8 cellular contexts compared by ENCODE assay signal in the genomic region with DNA sequence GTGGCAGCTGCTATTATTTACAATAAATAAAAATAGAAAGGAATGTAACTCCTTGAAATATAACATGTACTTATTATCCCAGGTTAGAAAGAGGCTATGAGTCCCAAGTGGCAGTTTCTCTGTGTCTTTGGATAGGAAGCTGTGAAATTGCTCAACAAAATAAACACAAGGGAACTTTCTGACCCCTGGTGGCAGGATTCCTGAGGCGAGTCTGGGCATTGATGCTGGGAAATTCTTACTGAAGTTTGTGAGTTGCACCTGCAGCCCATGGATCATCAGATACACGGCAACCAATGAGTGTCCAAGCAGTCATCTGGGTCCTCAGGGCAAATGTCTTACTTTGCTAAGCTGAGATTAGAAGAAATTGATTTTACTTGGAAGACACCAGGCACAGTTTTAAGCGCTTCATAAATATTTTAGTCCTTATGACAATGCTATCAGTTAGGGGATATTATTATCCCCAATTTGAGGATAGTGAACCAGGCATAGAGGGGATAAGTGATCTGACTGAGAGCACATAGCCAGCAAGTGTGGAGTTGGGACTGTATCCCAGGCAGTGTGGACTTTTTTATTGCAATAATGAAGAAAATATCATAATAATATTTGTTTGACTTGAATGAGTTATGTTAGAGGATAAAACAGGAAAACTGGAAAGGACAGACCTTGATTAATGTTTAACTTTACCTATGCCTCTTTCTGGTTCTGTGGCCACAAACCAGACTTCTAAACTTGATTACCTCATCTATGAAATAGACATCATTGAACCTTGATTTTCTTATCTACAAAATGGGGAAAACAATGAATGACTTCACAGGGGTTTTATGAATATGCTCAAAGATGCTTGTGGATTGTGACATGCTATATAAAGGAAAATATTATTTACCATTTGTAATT.
DNase-seq lines count a peak whose midpoint lies in the region; ATAC-seq and TF ChIP-seq lines count a peak whose summit lies in the region.

No MANE protein-coding gene starts in this region.

- H3K27me3 Mint-ChIP-seq in stimulated activated naive CD8-positive, alpha-beta T cell treated with anti-CD3 and anti-CD28 coated beads, Interleukin-15, amount 100 ng/mL, for 72 hours, result no peaks in the 10 kb centered on the region
- no peaks in the 10 kb centered on the region for H3K27me3 Mint-ChIP-seq in activated CD4-positive, alpha-beta T cell treated with anti-CD3 and anti-CD28 coated beads, Interleukin-2, amount 10 ng/mL, durations not matched to agents 24 days and 14 days
- H3K27me3 Mint-ChIP-seq in naive thymus-derived CD8-positive, alpha-beta T cell, result peaks cover 0 to 4% (median 0%) of the 10 kb centered on the region in 5 donors

- H3K9me3 Mint-ChIP-seq in stimulated activated naive CD8-positive, alpha-beta T cell treated with anti-CD3 and anti-CD28 coated beads, Interleukin-15, amount 100 ng/mL, for 72 hours, result peaks cover 0 to 4% of the 10 kb centered on the region in 2 donors
- no peaks in the 10 kb centered on the region for H3K9me3 Mint-ChIP-seq in activated CD4-positive, alpha-beta T cell treated with anti-CD3 and anti-CD28 coated beads, Interleukin-2, amount 10 ng/mL, durations not matched to agents 24 days and 14 days
- no peaks in the 10 kb centered on the region for H3K9me3 Mint-ChIP-seq in naive thymus-derived CD8-positive, alpha-beta T cell

- H3K9me2 ChIP-seq in OCI-LY7 (ENCODE audit: insufficient read depth, low read length), result no peaks in the 10 kb centered on the region

- H3K23ac ChIP-seq in trophoblast cell (ENCODE audit: low read length), result no peak overlapping the region

- H4K8ac ChIP-seq in trophoblast cell (ENCODE audit: low read depth, low read length), result no peak overlapping the region

- H3K4me1 ChIP-seq in OCI-LY7 (ENCODE audit: insufficient read depth, low read length, poor library complexity, severe bottlenecking) (no peaks in the 10 kb centered on the region), trophoblast cell (ENCODE audit: control insufficient read depth in 1 of 2, insufficient read depth in 2 of 2, low read length in 2 of 2) (no peaks in the 10 kb centered on the region)

- H3K27ac ChIP-seq in OCI-LY7 (ENCODE audit: low read depth, low read length, poor library complexity, severe bottlenecking) (no peak overlapping the region), trophoblast cell (ENCODE audit: low read depth, low read length) (no peak overlapping the region)

- H3K4me3 Mint-ChIP-seq in stimulated activated naive CD8-positive, alpha-beta T cell treated with anti-CD3 and anti-CD28 coated beads, Interleukin-15, amount 100 ng/mL, for 72 hours, result no peak overlapping the region
- no peak overlapping the region for H3K4me3 Mint-ChIP-seq in activated CD4-positive, alpha-beta T cell treated with anti-CD3 and anti-CD28 coated beads, Interleukin-2, amount 10 ng/mL, durations not matched to agents 24 days and 14 days
- no peak overlapping the region for H3K4me3 Mint-ChIP-seq in naive thymus-derived CD8-positive, alpha-beta T cell

- intact Hi-C loops in OCI-LY7 (cut with micrococcal nuclease; ENCODE audit: unreplicated experiment), result no loop called here
- intact Hi-C loops in activated CD4-positive, alpha-beta T cell treated with anti-CD3 and anti-CD28 coated beads, Interleukin-2, amount 10 ng/mL, durations not matched to agents 24 days and 14 days (cut with micrococcal nuclease), result no loop called here

- H3K36me3 ChIP-seq in OCI-LY7 (ENCODE audit: insufficient read depth, low read length), result no peaks in the 10 kb centered on the region
- H3K36me3 ChIP-seq in trophoblast cell (ENCODE audit: control insufficient read depth in 1 of 2, insufficient read depth in 2 of 2, low read length in 2 of 2), result no peaks in the 10 kb centered on the region

- H3K36me3 Mint-ChIP-seq in activated CD4-positive, alpha-beta T cell treated with anti-CD3 and anti-CD28 coated beads, Interleukin-2, amount 10 ng/mL, durations not matched to agents 24 days and 14 days (ENCODE audit: low read depth), result no peaks in the 10 kb centered on the region
- no peaks in the 10 kb centered on the region for H3K36me3 Mint-ChIP-seq in naive thymus-derived CD8-positive, alpha-beta T cell

- no peak overlapping the region for H3K4ac ChIP-seq in trophoblast cell (ENCODE audit: low read depth, low read length)

- no peaks in the 10 kb centered on the region for H3K27me3 ChIP-seq in trophoblast cell (ENCODE audit: insufficient read depth, low read length)

- no peak overlapping the region for H2AK5ac ChIP-seq in trophoblast cell (ENCODE audit: low read length)

- H3K79me1 ChIP-seq in trophoblast cell (ENCODE audit: low read length), result no peaks in the 10 kb centered on the region

- H3K9me3 ChIP-seq in OCI-LY7 (ENCODE audit: low read length), result no peaks in the 10 kb centered on the region
- no peaks in the 10 kb centered on the region for H3K9me3 ChIP-seq in trophoblast cell (ENCODE audit: insufficient read depth, low read depth, low read length)

- no peak overlapping the region for H3K9ac ChIP-seq in trophoblast cell (ENCODE audit: low read length)

- no peak overlapping the region for H4K91ac ChIP-seq in trophoblast cell (ENCODE audit: low read depth, low read length)

- CTCF ChIA-PET in OCI-LY7 (lab: Charles Lee; ENCODE audit: unreplicated experiment), result no interaction called here

- no peak overlapping the region for H3K18ac ChIP-seq in trophoblast cell (ENCODE audit: low read length)

- DNase-seq in NCI-H748 (lab: John Stamatoyannopoulos, UW; ENCODE audit: unreplicated experiment) (peak; percentile 60), NCI-H748 treated with DMSO at 0.1 percent for 48 hours (lab: John Stamatoyannopoulos, UW) (no peak), OCI-LY7 (ENCODE audit: low spot score) (peak; percentile 4), fibroblast of mammary gland (ENCODE audit: low read depth) (peak; percentile 41), trophoblast cell (peak; percentile 69 to 74)
- DNase-seq in stimulated activated naive CD8-positive, alpha-beta T cell treated with anti-CD3 and anti-CD28 coated beads, Interleukin-15, amount 100 ng/mL, for 72 hours, result no peak
- DNase-seq in activated CD4-positive, alpha-beta T cell treated with anti-CD3 and anti-CD28 coated beads, Interleukin-2, amount 10 ng/mL, durations not matched to agents 24 days and 14 days, result no peak
- DNase-seq in naive thymus-derived CD8-positive, alpha-beta T cell, result no peak

- H2BK120ac ChIP-seq in trophoblast cell (ENCODE audit: insufficient read depth, low read length, poor library complexity), result no peak overlapping the region

- H3K4me3 ChIP-seq in OCI-LY7 (ENCODE audit: low read depth, low read length, poor library complexity, severe bottlenecking) (no peak overlapping the region), fibroblast of mammary gland (ENCODE audit: control insufficient read depth, low read depth, low read length) (no peak overlapping the region), trophoblast cell (ENCODE audit: low read depth, low read length) (no peak overlapping the region)

- H4K12ac ChIP-seq in trophoblast cell (ENCODE audit: low read depth, low read length), result no peak overlapping the region

- POLR2A ChIA-PET in OCI-LY7 (lab: Charles Lee), result interaction anchor here (0.6 kb wide), 1 partner anchor 328 kb away, joined by 6 read pairs; no protein-coding TSS in a partner anchor
- POLR2A ChIA-PET in naive thymus-derived CD8-positive, alpha-beta T cell (lab: Charles Lee), result no interaction called here

- H3K4me2 ChIP-seq in OCI-LY7 (ENCODE audit: low read length) (no peak overlapping the region), trophoblast cell (ENCODE audit: low read length) (no peak overlapping the region)

- no peaks in the 10 kb centered on the region for H3K79me2 ChIP-seq in OCI-LY7 (ENCODE audit: insufficient read depth, low read depth, low read length)
- H3K79me2 ChIP-seq in trophoblast cell (ENCODE audit: control insufficient read depth, insufficient read depth, low read length, poor library complexity), result no peaks in the 10 kb centered on the region

- no peak overlapping the region for H2BK12ac ChIP-seq in trophoblast cell (ENCODE audit: low read length)

- no CpG with 5 or more reads among the region's 3 CpGs for WGBS in trophoblast cell (ENCODE audit: extremely low coverage, insufficient coverage, insufficient read length)

- no peak for ATAC-seq in stimulated activated naive CD8-positive, alpha-beta T cell treated with anti-CD3 and anti-CD28 coated beads, Interleukin-15, amount 100 ng/mL, for 72 hours
- no peak for ATAC-seq in naive thymus-derived CD8-positive, alpha-beta T cell

- H3K27ac Mint-ChIP-seq in stimulated activated naive CD8-positive, alpha-beta T cell treated with anti-CD3 and anti-CD28 coated beads, Interleukin-15, amount 100 ng/mL, for 72 hours, result no peak overlapping the region
- H3K27ac Mint-ChIP-seq in activated CD4-positive, alpha-beta T cell treated with anti-CD3 and anti-CD28 coated beads, Interleukin-2, amount 10 ng/mL, durations not matched to agents 24 days and 14 days, result no peak overlapping the region
- H3K27ac Mint-ChIP-seq in naive thymus-derived CD8-positive, alpha-beta T cell, result no peak overlapping the region

- BruUV-seq in OCI-LY7 (replicated peaks; lab: Mats Ljungman, UMichigan), result no TSS peak

- no peak overlapping the region for H3K14ac ChIP-seq in trophoblast cell (ENCODE audit: low read length)

- no peak overlapping the region for H2BK5ac ChIP-seq in trophoblast cell (ENCODE audit: low read depth, low read length, poor library complexity)

- TF ChIP-seq CTCF in OCI-LY7 (conservative IDR thresholded peaks at IDR 0.05; ENCODE audit: low read length) (peak; percentile 66), fibroblast of mammary gland (conservative IDR thresholded peaks at IDR 0.05; ENCODE audit: control insufficient read depth, insufficient read depth, low read depth, low read length) (peak; percentile 56)

- H2AFZ ChIP-seq in OCI-LY7 (ENCODE audit: low read length) (no peak overlapping the region), trophoblast cell (ENCODE audit: insufficient read depth, low read length, poor library complexity) (no peak overlapping the region)

- no peaks in the 10 kb centered on the region for H3K4me1 Mint-ChIP-seq in stimulated activated naive CD8-positive, alpha-beta T cell treated with anti-CD3 and anti-CD28 coated beads, Interleukin-15, amount 100 ng/mL, for 72 hours
- H3K4me1 Mint-ChIP-seq in activated CD4-positive, alpha-beta T cell treated with anti-CD3 and anti-CD28 coated beads, Interleukin-2, amount 10 ng/mL, durations not matched to agents 24 days and 14 days, result no peaks in the 10 kb centered on the region
- H3K4me1 Mint-ChIP-seq in naive thymus-derived CD8-positive, alpha-beta T cell, result no peaks in the 10 kb centered on the region

- H4K20me1 ChIP-seq in OCI-LY7 (ENCODE audit: insufficient read depth, low read length), result no peaks in the 10 kb centered on the region

Comparison
In these comparisons a context has a peak if more than half of its experiments do, and no peak if none do; other contexts are left out.
1. DNase-seq: peak in NCI-H748 (single experiment), OCI-LY7 (single experiment), fibroblast of mammary gland (single experiment) and trophoblast cell (2 of 2); none in NCI-H748 treated with DMSO at 0.1 percent for 48 hours (single experiment), stimulated activated naive CD8-positive, alpha-beta T cell treated with anti-CD3 and anti-CD28 coated beads, Interleukin-15, amount 100 ng/mL, for 72 hours (0 of 2), activated CD4-positive, alpha-beta T cell treated with anti-CD3 and anti-CD28 coated beads, Interleukin-2, amount 10 ng/mL, durations not matched to agents 24 days and 14 days (single experiment) and naive thymus-derived CD8-positive, alpha-beta T cell (0 of 10).